Comparison of ENCODE assay signal across 18 cellular contexts in genomic region chr5:38670066-38670465, GRCh38.
"Had no signal": no experiment of that assay in that cellular context is flagged by ENCODE, and none has a peak within 500 bp of the region (broad histone marks: within the 10 kb centered on the region; RNA-seq: fewer than 3 reads in every experiment).

No MANE protein-coding gene starts in this region.

- H3K36me3 ChIP-seq: SJCRH30 had no signal

- H3K4me3 ChIP-seq: SJCRH30, SK-N-MC had no signal

- H3K27ac ChIP-seq: SJCRH30, SK-N-MC had no signal

- DNase-seq: IMR-90, Karpas-422, KG1, MM.1S, NCI-H1092 treated with DMSO at 0.1 percent for 48 hours, NCI-H1436, NCI-H187, NCI-H2029, NCI-H2081 treated with DMSO at 0.1 percent for 48 hours, NCI-H2171, NCI-H446, NCI-H510A, NCI-H524 treated with DMSO at 0.1 percent for 48 hours, NCI-H69, NCI-H774, SHP77 treated with DMSO at 0.1 percent for 48 hours, SJCRH30 had no signal

- H3K9me3 ChIP-seq: SJCRH30 had no signal
